Comparison of ENCODE assay signal across 14 cellular contexts in the genomic region with DNA sequence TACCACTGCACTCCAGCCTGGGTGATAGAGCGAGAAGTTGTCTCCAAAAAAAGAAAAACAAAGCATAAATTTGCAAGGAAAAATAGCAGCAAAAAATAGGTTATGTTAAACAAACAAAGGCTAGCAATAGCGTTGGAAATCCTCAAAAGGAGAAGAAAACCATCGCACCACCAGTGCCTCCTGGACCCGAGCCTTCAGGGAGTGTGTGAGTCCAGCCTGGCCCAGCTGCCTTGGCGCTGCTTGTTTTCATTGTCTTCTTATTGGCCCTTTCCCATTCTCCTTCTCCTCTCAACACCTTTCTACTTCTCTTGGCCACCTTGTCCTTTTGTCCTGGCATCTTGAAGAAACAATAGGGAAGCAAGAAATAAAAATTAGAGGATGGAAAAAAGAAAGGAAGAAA. TPM values are rescaled to one million over a fixed set of nuclear protein-coding genes. Genes with fewer than 3 reads are reported as not detected.
DNase-seq lines count a peak whose midpoint lies in the region; ATAC-seq and TF ChIP-seq lines count a peak whose summit lies in the region.
"Had no signal": no experiment of that assay in that cellular context is flagged by ENCODE, and none has a peak within 500 bp of the region (broad histone marks: within the 10 kb centered on the region; RNA-seq: fewer than 3 reads in every experiment).

No MANE protein-coding gene starts in this region.

- intact Hi-C loops in colonic mucosa (cut with DNase I), result no loop called here

- H3K4me3 ChIP-seq in HUES64 (ENCODE audit: low read length) (no peak overlapping the region), colonic mucosa (no peak overlapping the region), parathyroid adenoma (ENCODE audit: low read depth, low read length) (no peak overlapping the region)
- H3K4me3 ChIP-seq: dorsolateral prefrontal cortex, neural progenitor cell, right atrium auricular region, testis had no signal

- peaks cover 3% of the 10 kb centered on the region for H3K36me3 Mint-ChIP-seq in T-helper 2 cell treated with Interferon-gamma antibody and Interleukin-4, amounts not matched to agents 5 μg/mL and 100 μg/mL, for 36 hours (ENCODE audit: low read depth)
- no peaks in the 10 kb centered on the region for H3K36me3 Mint-ChIP-seq in glutamatergic neuron (ENCODE audit: unreplicated experiment)
- H3K36me3 Mint-ChIP-seq: neural progenitor cell had no signal

- no peaks in the 10 kb centered on the region for H3K9me3 ChIP-seq in HUES64 (ENCODE audit: insufficient read depth, low read depth, low read length)
- no peaks in the 10 kb centered on the region for H3K9me3 ChIP-seq in colonic mucosa
- H3K9me3 ChIP-seq in parathyroid adenoma (ENCODE audit: control insufficient read depth, low read length), result no peaks in the 10 kb centered on the region
- H3K9me3 ChIP-seq: right atrium auricular region, testis had no signal

- WGBS in HUES64, result 85% methylated on average over 5 of the region's 5 CpGs

- TF ChIP-seq CTCF in colonic mucosa (IDR thresholded peaks at IDR 0.05), result no peak
- TF ChIP-seq CTCF in parathyroid adenoma (IDR thresholded peaks at IDR 0.05), result no peak
- no peak for TF ChIP-seq CTCF in glutamatergic neuron (IDR thresholded peaks at IDR 0.05; ENCODE audit: partially characterized antibody, unreplicated experiment)

- H3K27ac ChIP-seq in HUES64 (ENCODE audit: low read depth, low read length) (no peak overlapping the region), colonic mucosa (peak overlapping the region; percentile 89), parathyroid adenoma (no peak overlapping the region)
- H3K27ac ChIP-seq: neural progenitor cell, right atrium auricular region, testis had no signal

- H3K9ac ChIP-seq in HUES64 (ENCODE audit: low read depth, low read length), result 0 out of 2 replicates have a peak overlapping the region, but pooled peaks have one; percentile 3
- no peak overlapping the region for H3K9ac ChIP-seq in colonic mucosa (ENCODE audit: low read depth in 2 of 2, low read length in 2 of 2)
- H3K9ac ChIP-seq in parathyroid adenoma, result no peak overlapping the region
- H3K9ac ChIP-seq: neural progenitor cell had no signal

- no peak for DNase-seq in T-helper 2 cell treated with Interferon-gamma antibody and Interleukin-4, amounts not matched to agents 5 μg/mL and 100 μg/mL, for 36 hours (ENCODE audit: low spot score)
- no peak for DNase-seq in T-helper 2 cell
- no peak for DNase-seq in colonic mucosa
- DNase-seq in glutamatergic neuron, result no peak
- no peak for DNase-seq in DMS79 treated with DMSO at 0.1 percent for 48 hours (lab: John Stamatoyannopoulos, UW)
- DNase-seq: activated CD4-positive, alpha-beta memory T cell treated with anti-CD3 and anti-CD28 coated beads, Interleukin-2, amount 10 ng/mL, durations not matched to agents 7 days and 5 days; dorsolateral prefrontal cortex; testis had no signal

- H3K27me3 Mint-ChIP-seq in T-helper 2 cell treated with Interferon-gamma antibody and Interleukin-4, amounts not matched to agents 5 μg/mL and 100 μg/mL, for 36 hours (ENCODE audit: low read depth), result no peaks in the 10 kb centered on the region
- H3K27me3 Mint-ChIP-seq in glutamatergic neuron (ENCODE audit: unreplicated experiment), result peaks cover 2% of the 10 kb centered on the region
- H3K27me3 Mint-ChIP-seq: activated CD4-positive, alpha-beta memory T cell treated with anti-CD3 and anti-CD28 coated beads, Interleukin-2, amount 10 ng/mL, durations not matched to agents 7 days and 5 days; activated T-helper 17 cell treated with anti-CD3 and anti-CD28 coated beads, Interleukin-2, amount 50 U/mL, for 72 hours had no signal

- H3K4me1 ChIP-seq in HUES64 (ENCODE audit: insufficient read depth, low read length), result peaks cover 8% of the 10 kb centered on the region; the same call in 1 of the 2 replicates
- peaks cover 34% of the 10 kb centered on the region for H3K4me1 ChIP-seq in colonic mucosa
- peaks cover 16% of the 10 kb centered on the region for H3K4me1 ChIP-seq in parathyroid adenoma

- H3K4me3 Mint-ChIP-seq in T-helper 2 cell treated with Interferon-gamma antibody and Interleukin-4, amounts not matched to agents 5 μg/mL and 100 μg/mL, for 36 hours, result no peak overlapping the region
- no peak overlapping the region for H3K4me3 Mint-ChIP-seq in glutamatergic neuron (ENCODE audit: unreplicated experiment)
- H3K4me3 Mint-ChIP-seq: activated CD4-positive, alpha-beta memory T cell treated with anti-CD3 and anti-CD28 coated beads, Interleukin-2, amount 10 ng/mL, durations not matched to agents 7 days and 5 days; activated T-helper 17 cell treated with anti-CD3 and anti-CD28 coated beads, Interleukin-2, amount 50 U/mL, for 72 hours; neural progenitor cell had no signal

- no peak overlapping the region for H3K4me2 ChIP-seq in parathyroid adenoma (ENCODE audit: low read length)
- H3K4me2 ChIP-seq: neural progenitor cell had no signal

- H3K4me1 Mint-ChIP-seq in T-helper 2 cell treated with Interferon-gamma antibody and Interleukin-4, amounts not matched to agents 5 μg/mL and 100 μg/mL, for 36 hours (ENCODE audit: low read depth), result peaks cover 41% of the 10 kb centered on the region
- peaks cover 14% of the 10 kb centered on the region for H3K4me1 Mint-ChIP-seq in glutamatergic neuron (ENCODE audit: low read depth, unreplicated experiment)

- ATAC-seq in GM21526 (IDR thresholded peaks at IDR 0.05; ENCODE audit: low FRiP score, unreplicated experiment), result no peak
- ATAC-seq: activated T-helper 17 cell treated with anti-CD3 and anti-CD28 coated beads, Interleukin-2, amount 50 U/mL, for 72 hours had no signal

- H3K36me3 ChIP-seq in HUES64 (ENCODE audit: insufficient read depth, low read length), result no peaks in the 10 kb centered on the region
- H3K36me3 ChIP-seq in colonic mucosa, result no peaks in the 10 kb centered on the region
- no peaks in the 10 kb centered on the region for H3K36me3 ChIP-seq in parathyroid adenoma (ENCODE audit: control insufficient read depth, insufficient read depth, low read length)
- H3K36me3 ChIP-seq: neural progenitor cell, right atrium auricular region had no signal

- H3K27ac Mint-ChIP-seq in T-helper 2 cell treated with Interferon-gamma antibody and Interleukin-4, amounts not matched to agents 5 μg/mL and 100 μg/mL, for 36 hours, result peak overlapping the region; percentile 72
- H3K27ac Mint-ChIP-seq in glutamatergic neuron (ENCODE audit: unreplicated experiment), result no peak overlapping the region
- H3K27ac Mint-ChIP-seq: activated CD4-positive, alpha-beta memory T cell treated with anti-CD3 and anti-CD28 coated beads, Interleukin-2, amount 10 ng/mL, durations not matched to agents 7 days and 5 days; activated T-helper 17 cell treated with anti-CD3 and anti-CD28 coated beads, Interleukin-2, amount 50 U/mL, for 72 hours; neural progenitor cell had no signal

- H3K9me3 Mint-ChIP-seq in T-helper 2 cell treated with Interferon-gamma antibody and Interleukin-4, amounts not matched to agents 5 μg/mL and 100 μg/mL, for 36 hours, result peaks cover 7% of the 10 kb centered on the region
- no peaks in the 10 kb centered on the region for H3K9me3 Mint-ChIP-seq in glutamatergic neuron (ENCODE audit: unreplicated experiment)
- H3K9me3 Mint-ChIP-seq: neural progenitor cell had no signal

- H3K27me3 ChIP-seq in HUES64 (ENCODE audit: insufficient read depth, low read length), result no peaks in the 10 kb centered on the region
- H3K27me3 ChIP-seq in colonic mucosa, result no peaks in the 10 kb centered on the region
- H3K27me3 ChIP-seq in parathyroid adenoma (ENCODE audit: control insufficient read depth, insufficient read depth, low read length), result no peaks in the 10 kb centered on the region
- H3K27me3 ChIP-seq: dorsolateral prefrontal cortex, neural progenitor cell, right atrium auricular region, testis had no signal

- H3K79me2 ChIP-seq in parathyroid adenoma, result peaks cover under 1% of the 10 kb centered on the region

- H2AFZ ChIP-seq in parathyroid adenoma, result peak overlapping the region; percentile 38
- H2AFZ ChIP-seq: neural progenitor cell had no signal

RNA-seq across cellular contexts. Expression of a gene that starts 4.5 kb away (rescaled TPM):
- 15.2 TPM for polyA plus RNA-seq in HUES64 (2013, experiment 1 of 2)
- 22.7 TPM for polyA plus RNA-seq in HUES64 (2013, experiment 2 of 2)
- total RNA-seq in colonic mucosa, result 10 to 100 TPM; 77.1 to 90.1 TPM
- total RNA-seq in glutamatergic neuron (ENCODE audit: unreplicated experiment), result 58.7 TPM

RNA-seq across cellular contexts. Expression of a gene that starts 20.4 kb away (rescaled TPM):
- 5.7 TPM for polyA plus RNA-seq in HUES64 (2013, experiment 1 of 2)
- 11.3 TPM for polyA plus RNA-seq in HUES64 (2013, experiment 2 of 2)
- total RNA-seq in colonic mucosa, result 10 to 100 TPM; 23.7 to 30.2 TPM
- 17.8 TPM for total RNA-seq in glutamatergic neuron (ENCODE audit: unreplicated experiment)

RNA-seq across cellular contexts. Expression of a gene that starts 47.4 kb away (rescaled TPM):
- 1.9 TPM for polyA plus RNA-seq in HUES64 (2013, experiment 1 of 2)
- polyA plus RNA-seq in HUES64 (2013, experiment 2 of 2), result 1.3 TPM
- total RNA-seq in colonic mucosa (1 to 10 TPM; 1.2 to 5.7 TPM), glutamatergic neuron (ENCODE audit: unreplicated experiment) (12.2 TPM)
